In genomic region chr9:94798201-94798600, GRCh38 we compare ENCODE assay signal across 18 cellular contexts.
A peak's percentile ranks its signal among the peaks of the same experiment; 100 is the strongest.
DNase-seq lines count a peak whose midpoint lies in the region; ATAC-seq and TF ChIP-seq lines count a peak whose summit lies in the region.
"Had no signal": no experiment of that assay in that cellular context is flagged by ENCODE, and none has a peak within 500 bp of the region (broad histone marks: within the 10 kb centered on the region; RNA-seq: fewer than 3 reads in every experiment).

No MANE protein-coding gene starts in this region.

- no peak for TF ChIP-seq CTCF in mesothelial cell of epicardium (IDR thresholded peaks at IDR 0.05; ENCODE audit: unreplicated experiment)
- no peak for TF ChIP-seq CTCF in type B pancreatic cell (conservative IDR thresholded peaks at IDR 0.05)

- DNase-seq in HT-29 (ENCODE audit: low spot score) (peak; percentile 49), epithelial cell of prostate (ENCODE audit: low read depth, low spot score) (no peak), mesothelial cell of epicardium (ENCODE audit: low spot score in 2 of 2, unreplicated experiment in 2 of 2) (no peak), type B pancreatic cell (ENCODE audit: extremely low spot score, unreplicated experiment) (no peak), NCI-H1694 (lab: John Stamatoyannopoulos, UW) (no peak)
- DNase-seq: CD4-positive, alpha-beta memory T cell; KG1; NCI-H1048; NCI-H1436 treated with DMSO at 0.1 percent for 48 hours; NCI-H2081; NCI-H510A; NCI-H748 treated with DMSO at 0.1 percent for 48 hours; OCI-M1; SHP77 had no signal

- no peak for ATAC-seq in HG03025 (IDR thresholded peaks at IDR 0.05; ENCODE audit: low FRiP score, unreplicated experiment)
- no peak for ATAC-seq in GM19351 (IDR thresholded peaks at IDR 0.05; ENCODE audit: unreplicated experiment)
- ATAC-seq: HepG2 had no signal

- H3K4me1 Mint-ChIP-seq in mesothelial cell of epicardium, result peaks cover 57% of the 10 kb centered on the region
- peaks cover 50% of the 10 kb centered on the region for H3K4me1 Mint-ChIP-seq in type B pancreatic cell (ENCODE audit: unreplicated experiment)

- H3K27ac ChIP-seq in epithelial cell of prostate, result peak overlapping the region; percentile 7
- H3K27ac ChIP-seq: SK-N-MC had no signal

- H3K36me3 Mint-ChIP-seq in mesothelial cell of epicardium (peaks cover 13% of the 10 kb centered on the region), type B pancreatic cell (peaks cover 40% of the 10 kb centered on the region)

- H3K27me3 Mint-ChIP-seq in mesothelial cell of epicardium (ENCODE audit: low read depth), result no peaks in the 10 kb centered on the region
- H3K27me3 Mint-ChIP-seq in type B pancreatic cell, result no peaks in the 10 kb centered on the region
- H3K27me3 Mint-ChIP-seq: CD4-positive, alpha-beta memory T cell had no signal

- H3K27ac Mint-ChIP-seq in mesothelial cell of epicardium, result peak overlapping the region; percentile 79
- H3K27ac Mint-ChIP-seq in type B pancreatic cell, result peak overlapping the region; percentile 73
- H3K27ac Mint-ChIP-seq: CD4-positive, alpha-beta memory T cell had no signal

- no peak overlapping the region for H3K4me3 Mint-ChIP-seq in mesothelial cell of epicardium
- no peak overlapping the region for H3K4me3 Mint-ChIP-seq in type B pancreatic cell
- H3K4me3 Mint-ChIP-seq: CD4-positive, alpha-beta memory T cell had no signal

- H3K9me3 Mint-ChIP-seq in mesothelial cell of epicardium, result no peaks in the 10 kb centered on the region
- H3K9me3 Mint-ChIP-seq in type B pancreatic cell, result no peaks in the 10 kb centered on the region
- H3K9me3 Mint-ChIP-seq: CD4-positive, alpha-beta memory T cell had no signal
